In the genomic region with DNA sequence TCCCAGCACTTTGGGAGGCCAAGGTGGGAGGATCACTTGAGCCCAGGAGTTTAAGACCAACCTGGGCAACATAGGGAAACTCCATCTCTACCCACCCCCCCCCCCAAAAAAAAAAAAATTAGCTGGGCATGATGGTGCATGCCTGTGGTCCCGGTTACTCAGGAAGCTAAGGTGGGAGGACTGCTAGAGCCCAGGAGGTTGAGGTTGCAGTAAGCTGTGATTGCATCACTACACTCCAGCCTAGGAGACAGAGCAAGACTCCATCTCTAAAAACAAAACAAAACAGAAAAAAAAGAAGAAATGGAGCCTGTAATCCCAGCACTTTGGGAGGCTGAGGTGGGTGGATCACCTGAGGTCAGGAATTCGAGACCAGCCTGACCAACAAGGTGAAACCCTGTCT, we compare ENCODE assay signal across 7 cellular contexts. TPM values are rescaled to one million over a fixed set of nuclear protein-coding genes. Genes with fewer than 3 reads are reported as not detected.
"Had no signal": no experiment of that assay in that cellular context is flagged by ENCODE, and none has a peak within 500 bp of the region (broad histone marks: within the 10 kb centered on the region; RNA-seq: fewer than 3 reads in every experiment).

No MANE protein-coding gene starts in this region.

RNA-seq across cellular contexts. Expression of a gene that starts 37.3 kb away (rescaled TPM):
- total RNA-seq: activated CD4-positive, alpha-beta T cell treated with anti-CD3 and anti-CD28 coated beads for 36 hours; activated CD8-positive, alpha-beta memory T cell treated with anti-CD3 and anti-CD28 coated beads, Interleukin-2, amount 10 ng/mL, durations not matched to agents 7 days and 5 days; activated CD8-positive, alpha-beta T cell treated with anti-CD3 and anti-CD28 coated beads, Interleukin-2, amount 10 ng/mL, durations not matched to agents 7 days and 5 days; activated T-helper 2 cell treated with anti-CD3 and anti-CD28 coated beads, Interferon-gamma antibody, Interleukin-2, Interleukin-4, amounts not matched to agents 10 μg/mL and 5 μg/mL and 100 μg/mL, durations not matched to agents 14 hours and 24 hours and 36 hours; naive thymus-derived CD4-positive, alpha-beta T cell; smooth muscle cell; T-helper 2 cell treated with Interferon-gamma antibody and Interleukin-4, amounts not matched to agents 100 ng/mL and 5 ng/mL, for 36 hours had no signal
- polyA plus RNA-seq: naive thymus-derived CD4-positive, alpha-beta T cell; smooth muscle cell had no signal
